Comparison of ENCODE assay signal across 11 cellular contexts in genomic region chr1:31414692-31415370, GRCh38. TPM values are rescaled to one million over a fixed set of nuclear protein-coding genes. Genes with fewer than 3 reads are reported as not detected.
DNase-seq lines count a peak whose midpoint lies in the region; ATAC-seq and TF ChIP-seq lines count a peak whose summit lies in the region.
"Had no signal": no experiment of that assay in that cellular context is flagged by ENCODE, and none has a peak within 500 bp of the region (broad histone marks: within the 10 kb centered on the region; RNA-seq: fewer than 3 reads in every experiment).

No MANE protein-coding gene starts in this region.

- peak overlapping the region; percentile 47 for H3K4me3 ChIP-seq in mucosa of stomach (ENCODE audit: low read length)

- H3K4me1 Mint-ChIP-seq in activated naive CD4-positive, alpha-beta T cell treated with anti-CD3 and anti-CD28 coated beads, Interleukin-2, amount 50 U/mL, for 24 hours: peaks cover 9% of the 10 kb centered on the region
- peaks cover 24% of the 10 kb centered on the region for H3K4me1 Mint-ChIP-seq in endothelial cell (ENCODE audit: unreplicated experiment)

- peak overlapping the region; percentile 98 for H3K9ac ChIP-seq in mucosa of stomach (ENCODE audit: low read length)

- no peak for ATAC-seq in activated naive CD4-positive, alpha-beta T cell treated with anti-CD3 and anti-CD28 coated beads, Interleukin-2, amount 50 U/mL, for 72 hours
- ATAC-seq: activated CD8-positive, alpha-beta T cell treated with anti-CD3 and anti-CD28 coated beads, Interleukin-2, amount 10 ng/mL, durations not matched to agents 7 days and 5 days had no signal

- TF ChIP-seq CTCF in endothelial cell (IDR thresholded peaks at IDR 0.05; ENCODE audit: unreplicated experiment) (no peak), GM20000 (IDR thresholded peaks at IDR 0.05; ENCODE audit: extremely low read depth, missing control alignments) (no peak)

- no peak for DNase-seq in activated naive CD4-positive, alpha-beta T cell treated with anti-CD3 and anti-CD28 coated beads, Interleukin-2, amount 50 U/mL, for 72 hours (ENCODE audit: low spot score in 2 of 2)
- no peak for DNase-seq in endothelial cell (ENCODE audit: low spot score)
- DNase-seq in DMS114 treated with DMSO at 0.1 percent for 48 hours (lab: John Stamatoyannopoulos, UW; ENCODE audit: unreplicated experiment): no peak
- no peak for DNase-seq in GM20000 (ENCODE audit: low spot score)
- no peak for DNase-seq in activated CD4-positive, CD25-positive, alpha-beta regulatory T cell treated with anti-CD3 and anti-CD28 coated beads, Interleukin-2, amount 50 U/mL, for 72 hours
- no peak for DNase-seq in DMS53 treated with DMSO at 0.1 percent for 48 hours (lab: John Stamatoyannopoulos, UW; ENCODE audit: unreplicated experiment)
- DNase-seq: activated CD8-positive, alpha-beta T cell treated with anti-CD3 and anti-CD28 coated beads, Interleukin-2, amount 10 ng/mL, durations not matched to agents 7 days and 5 days; NCI-H1105 treated with DMSO at 0.1 percent for 48 hours; right cardiac atrium had no signal

- H3K36me3 Mint-ChIP-seq in activated naive CD4-positive, alpha-beta T cell treated with anti-CD3 and anti-CD28 coated beads, Interleukin-2, amount 50 U/mL, for 24 hours: no peaks in the 10 kb centered on the region
- peaks cover 4 to 6% of the 10 kb centered on the region in 2 donors for H3K36me3 Mint-ChIP-seq in activated naive CD4-positive, alpha-beta T cell treated with anti-CD3 and anti-CD28 coated beads, Interleukin-2, amount 50 U/mL, for 72 hours
- H3K36me3 Mint-ChIP-seq in endothelial cell (ENCODE audit: low read depth, unreplicated experiment): peaks cover 6% of the 10 kb centered on the region

- H3K4me3 Mint-ChIP-seq in activated naive CD4-positive, alpha-beta T cell treated with anti-CD3 and anti-CD28 coated beads, Interleukin-2, amount 50 U/mL, for 24 hours: peak overlapping the region; percentile 39
- H3K4me3 Mint-ChIP-seq in endothelial cell (ENCODE audit: unreplicated experiment): peak overlapping the region; percentile 99

- H3K4me1 ChIP-seq in mucosa of stomach (ENCODE audit: control insufficient read depth, insufficient read depth, low read length): peaks cover 20% of the 10 kb centered on the region

- peaks cover 45% of the 10 kb centered on the region for H3K27me3 Mint-ChIP-seq in activated naive CD4-positive, alpha-beta T cell treated with anti-CD3 and anti-CD28 coated beads, Interleukin-2, amount 50 U/mL, for 24 hours
- H3K27me3 Mint-ChIP-seq in endothelial cell (ENCODE audit: unreplicated experiment): peaks cover 13% of the 10 kb centered on the region

- H3K27me3 ChIP-seq in mucosa of stomach (ENCODE audit: control insufficient read depth, insufficient read depth, low read length): peaks cover 7% of the 10 kb centered on the region

- no peak overlapping the region for H3K27ac Mint-ChIP-seq in activated naive CD4-positive, alpha-beta T cell treated with anti-CD3 and anti-CD28 coated beads, Interleukin-2, amount 50 U/mL, for 24 hours
- H3K27ac Mint-ChIP-seq in activated naive CD4-positive, alpha-beta T cell treated with anti-CD3 and anti-CD28 coated beads, Interleukin-2, amount 50 U/mL, for 72 hours: no peak overlapping the region
- H3K27ac Mint-ChIP-seq in endothelial cell (ENCODE audit: unreplicated experiment): no peak overlapping the region
- H3K27ac Mint-ChIP-seq: activated CD8-positive, alpha-beta T cell treated with anti-CD3 and anti-CD28 coated beads, Interleukin-2, amount 10 ng/mL, durations not matched to agents 7 days and 5 days had no signal

- no peaks in the 10 kb centered on the region for H3K9me3 Mint-ChIP-seq in activated naive CD4-positive, alpha-beta T cell treated with anti-CD3 and anti-CD28 coated beads, Interleukin-2, amount 50 U/mL, for 24 hours
- H3K9me3 Mint-ChIP-seq in activated naive CD4-positive, alpha-beta T cell treated with anti-CD3 and anti-CD28 coated beads, Interleukin-2, amount 50 U/mL, for 72 hours: no peaks in the 10 kb centered on the region
- no peaks in the 10 kb centered on the region for H3K9me3 Mint-ChIP-seq in endothelial cell (ENCODE audit: unreplicated experiment)

- no peaks in the 10 kb centered on the region for H3K36me3 ChIP-seq in mucosa of stomach (ENCODE audit: control insufficient read depth, insufficient read depth, low read length)

- no peaks in the 10 kb centered on the region for H3K9me3 ChIP-seq in mucosa of stomach (ENCODE audit: control insufficient read depth, low read length)

RNA-seq across cellular contexts. Expression of gene SERINC2, which starts 1.8 kb away (rescaled TPM):
- total RNA-seq in activated naive CD4-positive, alpha-beta T cell treated with anti-CD3 and anti-CD28 coated beads, Interleukin-2, amount 50 U/mL, for 72 hours: under 1 TPM in 1 of 2 donors, not detected in 1; 0.59 TPM
- 23.6 TPM for total RNA-seq in endothelial cell (ENCODE audit: unreplicated experiment)

RNA-seq across cellular contexts. Expression of gene FABP3, which starts 42.0 kb away (rescaled TPM):
- total RNA-seq in activated naive CD4-positive, alpha-beta T cell treated with anti-CD3 and anti-CD28 coated beads, Interleukin-2, amount 50 U/mL, for 72 hours: not detected
- 1.1 TPM for total RNA-seq in endothelial cell (ENCODE audit: unreplicated experiment)
- total RNA-seq: activated CD8-positive, alpha-beta T cell treated with anti-CD3 and anti-CD28 coated beads, Interleukin-2, amount 10 ng/mL, durations not matched to agents 7 days and 5 days had no signal

Comparison
In these comparisons a context has a peak if more than half of its experiments do, and no peak if none do; other contexts are left out.
1. RNA of gene SERINC2, which starts 1.8 kb away (total RNA-seq): 23.6 TPM in endothelial cell (single experiment); 0.59 TPM in activated naive CD4-positive, alpha-beta T cell treated with anti-CD3 and anti-CD28 coated beads, Interleukin-2, amount 50 U/mL, for 72 hours; every median in the first group is over 10 times any median in the second.